10 cellular contexts compared by ENCODE assay signal in the genomic region with DNA sequence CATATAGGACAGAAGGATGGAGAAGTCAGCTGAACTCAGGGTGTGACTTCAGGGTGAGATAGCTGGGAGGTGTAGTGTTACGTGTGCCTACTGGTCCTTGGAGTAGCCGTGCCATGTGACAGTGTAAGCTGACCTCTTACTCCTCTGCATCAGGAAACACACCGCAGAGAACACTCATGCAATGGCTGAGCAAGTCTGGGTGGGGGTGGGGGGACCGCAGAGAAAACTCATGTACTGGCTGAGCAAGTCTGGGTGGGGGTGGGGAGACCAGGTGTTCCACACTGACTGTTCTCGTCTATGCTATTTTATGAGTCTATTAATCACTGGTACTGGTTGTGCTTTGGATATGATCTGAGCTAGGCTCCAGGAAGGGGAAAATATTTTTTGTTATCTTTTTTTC.
DNase-seq lines count a peak whose midpoint lies in the region; ATAC-seq and TF ChIP-seq lines count a peak whose summit lies in the region.
"Had no signal": no experiment of that assay in that cellular context is flagged by ENCODE, and none has a peak within 500 bp of the region (broad histone marks: within the 10 kb centered on the region; RNA-seq: fewer than 3 reads in every experiment).

No MANE protein-coding gene starts in this region.

- peaks cover 6% of the 10 kb centered on the region for H3K4me1 ChIP-seq in prostate gland (replicated peaks)
- H3K4me1 ChIP-seq in gastroesophageal sphincter = peaks cover 0 to 34% (median 0%) of the 10 kb centered on the region in 3 donors

- peak; percentile 8 for DNase-seq in H7
- peak; percentile 66 for DNase-seq in NCI-H524 treated with DMSO at 0.1 percent for 48 hours (lab: John Stamatoyannopoulos, UW)
- DNase-seq in epithelial cell of esophagus (ENCODE audit: low read depth) = peak; percentile 85
- peak; percentile 59 for DNase-seq in prostate gland (ENCODE audit: low spot score)
- DNase-seq in AML-193 (lab: John Stamatoyannopoulos, UW) = no peak
- no peak for DNase-seq in SKM-1 (lab: John Stamatoyannopoulos, UW; ENCODE audit: unreplicated experiment)
- DNase-seq: activated effector memory CD4-positive, alpha-beta T cell treated with anti-CD3 and anti-CD28 coated beads, Interleukin-2, amount 50 U/mL, for 16 hours; NCI-H1694 treated with DMSO at 0.1 percent for 48 hours had no signal

- H3K27ac ChIP-seq in prostate gland = no peak overlapping the region
- H3K27ac ChIP-seq in gastroesophageal sphincter = no peak overlapping the region

- TF ChIP-seq POLR2A in prostate gland (IDR thresholded peaks at IDR 0.05) (no peak), gastroesophageal sphincter (IDR thresholded peaks at IDR 0.05) (no peak)

- H3K27me3 ChIP-seq in H7 (ENCODE audit: control insufficient read depth, insufficient read depth, low read length) (no peaks in the 10 kb centered on the region), prostate gland (replicated peaks; ENCODE audit: insufficient read depth) (no peaks in the 10 kb centered on the region), gastroesophageal sphincter (no peaks in the 10 kb centered on the region)

- no peaks in the 10 kb centered on the region for H3K9me3 ChIP-seq in prostate gland
- no peaks in the 10 kb centered on the region for H3K9me3 ChIP-seq in gastroesophageal sphincter

- no peak overlapping the region for H3K4me3 ChIP-seq in H7 (ENCODE audit: insufficient read depth, low read depth, low read length)
- H3K4me3 ChIP-seq in epithelial cell of esophagus (ENCODE audit: low read length) = no peak overlapping the region
- H3K4me3 ChIP-seq in prostate gland = no peak overlapping the region
- H3K4me3 ChIP-seq in gastroesophageal sphincter = no peak overlapping the region

- intact Hi-C loops in prostate gland (cut with DNase I) = no loop called here

- no peak for TF ChIP-seq CTCF in epithelial cell of esophagus (IDR thresholded peaks at IDR 0.05; ENCODE audit: insufficient read depth, low read depth, low read length, missing control alignments)
- TF ChIP-seq CTCF in prostate gland (IDR thresholded peaks at IDR 0.05) = no peak
- TF ChIP-seq CTCF in gastroesophageal sphincter (IDR thresholded peaks at IDR 0.05) = no peak

- ATAC-seq in HG02588 (IDR thresholded peaks at IDR 0.05; ENCODE audit: unreplicated experiment) = no peak
- ATAC-seq in gastroesophageal sphincter = no peak

- 28% methylated on average over 5 of the region's 5 CpGs for WGBS in prostate gland
- WGBS in gastroesophageal sphincter (ENCODE audit: low coverage in 1 of 2), 2 donors = 55 to 100% methylated on average over 1 to 2 of the region's 5 CpGs

- H3K36me3 ChIP-seq in H7 (replicated peaks; ENCODE audit: control insufficient read depth, insufficient read depth, low read length) = no peaks in the 10 kb centered on the region
- H3K36me3 ChIP-seq in prostate gland = no peaks in the 10 kb centered on the region
- H3K36me3 ChIP-seq in gastroesophageal sphincter = no peaks in the 10 kb centered on the region

- no peak for TF ChIP-seq EP300 in gastroesophageal sphincter (IDR thresholded peaks at IDR 0.05)

Comparison
In these comparisons a context has a peak if more than half of its experiments do, and no peak if none do; other contexts are left out.
1. DNase-seq: peak in H7 (single experiment), NCI-H524 treated with DMSO at 0.1 percent for 48 hours (single experiment), epithelial cell of esophagus (single experiment) and prostate gland (single experiment); none in AML-193 (0 of 2) and SKM-1 (single experiment).